16 cellular contexts compared by ENCODE assay signal in the genomic region with DNA sequence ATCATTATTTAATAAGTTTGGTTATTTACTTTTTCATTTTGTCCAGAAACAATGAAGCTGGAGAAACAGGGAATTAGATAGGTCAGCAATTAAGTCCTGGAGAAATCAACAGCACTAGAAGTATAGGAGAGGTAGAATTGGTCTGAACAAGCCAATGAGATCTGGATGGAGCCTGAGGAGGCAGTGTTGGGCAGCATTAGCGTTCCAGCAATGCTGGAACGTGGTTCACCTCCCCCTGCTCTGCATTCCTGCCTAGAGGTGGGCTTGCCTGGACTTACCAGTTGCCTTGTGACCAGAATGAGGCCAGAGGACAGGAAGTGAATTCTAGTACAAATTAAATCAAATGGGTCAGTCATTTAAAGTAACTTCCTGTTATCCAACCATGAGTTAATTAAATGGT. TPM values are rescaled to one million over a fixed set of nuclear protein-coding genes. Genes with fewer than 3 reads are reported as not detected.
A peak's percentile ranks its signal among the peaks of the same experiment; 100 is the strongest.
DNase-seq lines count a peak whose midpoint lies in the region; ATAC-seq, FAIRE-seq and TF ChIP-seq lines count a peak whose summit lies in the region.
"Had no signal": no experiment of that assay in that cellular context is flagged by ENCODE, and none has a peak within 500 bp of the region (broad histone marks: within the 10 kb centered on the region; RNA-seq: fewer than 3 reads in every experiment).

No MANE protein-coding gene starts in this region.

- H3K4me3 ChIP-seq in keratinocyte (ENCODE audit: control insufficient read depth in 2 of 3, extremely low read depth in 1 of 3, insufficient read depth in 2 of 3, low read depth in 1 of 3, low read length in 3 of 3) (no peak overlapping the region), A673 (ENCODE audit: low read depth, low read length, poor library complexity, severe bottlenecking) (no peak overlapping the region)
- H3K4me3 ChIP-seq: BLaER1, transverse colon had no signal

- H2BK120ac ChIP-seq in H9 (ENCODE audit: low read depth, low read length, poor library complexity, severe bottlenecking), result no peak overlapping the region

- POLR2A ChIA-PET in A673 (lab: Charles Lee; ENCODE audit: low non-redundant PET), result no interaction called here

- no peak overlapping the region for H3K27ac Mint-ChIP-seq in H9
- H3K27ac Mint-ChIP-seq: activated CD8-positive, alpha-beta T cell treated with anti-CD3 and anti-CD28 coated beads, Interleukin-2, amount 10 ng/mL, durations not matched to agents 7 days and 5 days had no signal

- H3K27me3 Mint-ChIP-seq in H9 (ENCODE audit: low read depth), result peaks cover 18% of the 10 kb centered on the region

- no peaks in the 10 kb centered on the region for H3K9me3 ChIP-seq in H9 (ENCODE audit: control insufficient read depth, low read depth, low read length)
- no peaks in the 10 kb centered on the region for H3K9me3 ChIP-seq in keratinocyte (ENCODE audit: control insufficient read depth, low read depth, low read length)
- no peaks in the 10 kb centered on the region for H3K9me3 ChIP-seq in A673 (ENCODE audit: low read depth, low read length, poor library complexity, severe bottlenecking)
- H3K9me3 ChIP-seq: BLaER1, transverse colon had no signal

- no peak overlapping the region for H3K14ac ChIP-seq in H9 (ENCODE audit: insufficient read depth, low read length)

- no peak overlapping the region for H3K56ac ChIP-seq in H9 (ENCODE audit: insufficient read length, low read depth, low read length)

- no peak overlapping the region for H3K18ac ChIP-seq in H9 (ENCODE audit: insufficient read length, low read depth, low read length)

- WGBS in H9 (ENCODE audit: extremely low coverage, insufficient read length, low lambda C conversion rate), result no CpG with 5 or more reads among the region's 2 CpGs

- H4K20me1 ChIP-seq in H9 (ENCODE audit: control insufficient read depth, insufficient read depth, insufficient read length) (no peaks in the 10 kb centered on the region), keratinocyte (ENCODE audit: control insufficient read depth, extremely low read depth, insufficient read depth, low read length) (no peaks in the 10 kb centered on the region)
- H4K20me1 ChIP-seq: BLaER1 had no signal

- no peaks in the 10 kb centered on the region for H3K9me3 Mint-ChIP-seq in H9
- H3K9me3 Mint-ChIP-seq: IgD-negative memory B cell had no signal

- dilution Hi-C loops in keratinocyte (cut with MboI; ENCODE audit: extremely low pct_ligation_motif_present, low sequenced_read_pairs), result no loop called here

- no peak overlapping the region for H4K91ac ChIP-seq in H9 (ENCODE audit: insufficient read length, low read depth, low read length)

- peak; percentile 73 for FAIRE-seq in keratinocyte (lab: Jason Lieb, UNC)

- H3K4me2 ChIP-seq in H9 (ENCODE audit: insufficient read depth, insufficient read length, low read length) (no peak overlapping the region), keratinocyte (ENCODE audit: control insufficient read depth, extremely low read depth, insufficient read depth, low read depth, low read length) (peak overlapping the region; percentile 31)
- H3K4me2 ChIP-seq: BLaER1 had no signal

- H3K27me3 ChIP-seq in H9 (ENCODE audit: insufficient read depth, low read length), result no peaks in the 10 kb centered on the region
- no peaks in the 10 kb centered on the region for H3K27me3 ChIP-seq in keratinocyte (ENCODE audit: control insufficient read depth, extremely low read depth, insufficient read depth, low read length)
- no peaks in the 10 kb centered on the region for H3K27me3 ChIP-seq in A673 (replicated peaks; ENCODE audit: insufficient read depth, low read depth, low read length, poor library complexity)
- H3K27me3 ChIP-seq: BLaER1 had no signal

- H3K79me2 ChIP-seq in H9 (ENCODE audit: insufficient read depth, low read length), result no peaks in the 10 kb centered on the region
- no peaks in the 10 kb centered on the region for H3K79me2 ChIP-seq in keratinocyte (ENCODE audit: control insufficient read depth, insufficient read depth, low read length)

- H2BK20ac ChIP-seq in H9 (ENCODE audit: low read depth, low read length, poor library complexity, severe bottlenecking), result no peak overlapping the region

- no peaks in the 10 kb centered on the region for H3K36me3 Mint-ChIP-seq in H9 (ENCODE audit: insufficient read depth in 1 of 3, low read depth in 3 of 3)

- H2BK5ac ChIP-seq in H9 (ENCODE audit: insufficient read length, low read length), result no peak overlapping the region

- intact Hi-C loops in posterior cingulate gyrus (cut with DNase I) (no loop called here), Right ventricle myocardium inferior (cut with DNase I) (no loop called here), A673 (cut with micrococcal nuclease; ENCODE audit: unreplicated experiment) (no loop called here)

- H3K4me1 ChIP-seq in H9 (ENCODE audit: insufficient read depth, low read length), result no peaks in the 10 kb centered on the region
- H3K4me1 ChIP-seq in keratinocyte (ENCODE audit: control insufficient read depth, extremely low read depth, insufficient read depth, low read length), result peaks cover 60% of the 10 kb centered on the region
- H3K4me1 ChIP-seq in A673 (ENCODE audit: insufficient read depth, low read length, poor library complexity, severe bottlenecking), result no peaks in the 10 kb centered on the region
- H3K4me1 ChIP-seq: BLaER1 had no signal

- H3K79me1 ChIP-seq in H9 (ENCODE audit: insufficient read depth, low read depth, low read length, poor library complexity, severe bottlenecking), result no peaks in the 10 kb centered on the region

- H3K4me3 Mint-ChIP-seq in H9, result no peak overlapping the region
- H3K4me3 Mint-ChIP-seq: activated CD8-positive, alpha-beta T cell treated with anti-CD3 and anti-CD28 coated beads, Interleukin-2, amount 10 ng/mL, durations not matched to agents 7 days and 5 days had no signal

- H2AFZ ChIP-seq in H9 (ENCODE audit: low read length) (no peak overlapping the region), keratinocyte (ENCODE audit: control insufficient read depth, low read length) (peak overlapping the region; percentile 36)

- no peak overlapping the region for H4K5ac ChIP-seq in H9 (ENCODE audit: insufficient read length, low read depth, low read length)

- peak; percentile 53 for TF ChIP-seq CTCF in H9 (conservative IDR thresholded peaks at IDR 0.05)
- peak; percentile 33 to 61 (median 41) for TF ChIP-seq CTCF in keratinocyte (optimal IDR thresholded peaks at IDR 0.05 in 1 of 3, IDR thresholded peaks at IDR 0.05 in 1 of 3, conservative IDR thresholded peaks at IDR 0.05 in 1 of 3; ENCODE audit: extremely low read depth in 1 of 3, insufficient read depth in 2 of 3, low read length in 3 of 3)
- no peak for TF ChIP-seq CTCF in A673 (conservative IDR thresholded peaks at IDR 0.05; ENCODE audit: low read depth, low read length)

- H3T11ph ChIP-seq in H9 (ENCODE audit: low read length), result no peak overlapping the region

- H3K9ac ChIP-seq in H9 (ENCODE audit: extremely low read depth, insufficient read length, low read length) (no peak overlapping the region), keratinocyte (ENCODE audit: control insufficient read depth, extremely low read depth, insufficient read depth, low read length) (no peak overlapping the region)
- H3K9ac ChIP-seq: BLaER1 had no signal

- H2AK5ac ChIP-seq in H9 (ENCODE audit: insufficient read length, low read length), result no peak overlapping the region

- in situ Hi-C loops in Caki2 (cut with HindIII; ENCODE audit: low pct_unique_long_range_greater_than_20kb, low sequenced_read_pairs), result no loop called here

- no peak overlapping the region for H3K4ac ChIP-seq in H9 (ENCODE audit: low read depth, low read length)

- H3K27ac ChIP-seq in H9 (ENCODE audit: insufficient read length, low read depth, low read length) (no peak overlapping the region), keratinocyte (ENCODE audit: control insufficient read depth, insufficient read depth, low read length) (peak overlapping the region; percentile 27), A673 (ENCODE audit: low read depth, low read length, poor library complexity, severe bottlenecking) (no peak overlapping the region)
- H3K27ac ChIP-seq: BLaER1, transverse colon had no signal

- peaks cover 15 to 18% of the 10 kb centered on the region in 2 experiments for H3K4me1 Mint-ChIP-seq in H9

- no peak overlapping the region for H3K23ac ChIP-seq in H9 (ENCODE audit: insufficient read length, low read depth, low read length)

- CTCF ChIA-PET in A673 (lab: Charles Lee), result no interaction called here

- peaks cover 0 to 1% of the 10 kb centered on the region in 2 experiments for H3K36me3 ChIP-seq in keratinocyte (ENCODE audit: control insufficient read depth in 2 of 2, extremely low read depth in 1 of 2, insufficient read depth in 2 of 2, low read length in 2 of 2)
- no peaks in the 10 kb centered on the region for H3K36me3 ChIP-seq in A673 (ENCODE audit: insufficient read depth, low read length, poor library complexity, severe bottlenecking)
- H3K36me3 ChIP-seq: BLaER1, transverse colon had no signal

- H2BK12ac ChIP-seq in H9 (ENCODE audit: insufficient read length, low read depth, low read length), result no peak overlapping the region

- peaks cover 3% of the 10 kb centered on the region for H3K23me2 ChIP-seq in H9 (ENCODE audit: insufficient read length, low read depth, low read length, poor library complexity, severe bottlenecking)

- H3K9me1 ChIP-seq in keratinocyte (ENCODE audit: control insufficient read depth, extremely low read depth, insufficient read depth, low read length), result no peaks in the 10 kb centered on the region

- BruUV-seq in A673 (replicated peaks; lab: Mats Ljungman, UMichigan), result no TSS peak

- no peak overlapping the region for H4K8ac ChIP-seq in H9 (replicated peaks; ENCODE audit: insufficient read length, low read depth, low read length)

- DNase-seq in Caki2 (ENCODE audit: low read depth) (peak; percentile 21), H9 (peak; percentile 83), astrocyte of the hippocampus (ENCODE audit: low read depth, low spot score) (peak; percentile 14), keratinocyte (ENCODE audit: low read depth, low spot score) (no peak), NK-92 (lab: John Stamatoyannopoulos, UW; ENCODE audit: unreplicated experiment) (no peak), posterior cingulate gyrus (no peak), Right ventricle myocardium inferior (ENCODE audit: missing footprints) (no peak), A673 (ENCODE audit: low spot score) (no peak)
- DNase-seq: activated CD8-positive, alpha-beta T cell treated with anti-CD3 and anti-CD28 coated beads, Interleukin-2, amount 10 ng/mL, durations not matched to agents 7 days and 5 days; NK-92 treated with Interleukin-12 subunit alpha and Interleukin-12 subunit beta, amount 100 ng/mL, for 24 hours; stimulated activated CD4-positive, alpha-beta T cell treated with anti-CD3 and anti-CD28 coated beads, Interleukin-1b, Interleukin-23, amount 100 ng/mL, for 48 hours; transverse colon had no signal

- no peak overlapping the region for H2BK15ac ChIP-seq in H9 (ENCODE audit: low read depth, low read length)

- no peak for ATAC-seq in Right ventricle myocardium inferior
- ATAC-seq: activated CD8-positive, alpha-beta T cell treated with anti-CD3 and anti-CD28 coated beads, Interleukin-2, amount 10 ng/mL, durations not matched to agents 7 days and 5 days had no signal

RNA-seq across cellular contexts. Expression of a gene that starts 4.6 kb away (rescaled TPM):
- total RNA-seq in Caki2 (2014; rRNA removed; shearing (Covaris generic); ENCODE audit: low replicate concordance), result 0.52 and 1.0 TPM in 2 replicates
- total RNA-seq in H9 (2021) (0.15 and 0.22 TPM in 2 replicates), Right ventricle myocardium inferior (not detected), A673 (2021) (not detected in 2 replicates)
- polyA plus RNA-seq in keratinocyte, result 3.6 to 6.5 TPM (median 4.4 TPM) in 3 replicates
- 5.2 TPM for polyA plus RNA-seq in keratinocyte (2011; ENCODE audit: low read depth)
- 4.5 and 8.3 TPM in 2 replicates for polyA plus RNA-seq in keratinocyte (2011; cell fraction: cytosol; rRNA removed)
- polyA plus RNA-seq in keratinocyte (2011; cell fraction: nucleus; rRNA removed), result 10.1 and 11.4 TPM in 2 replicates
- polyA plus RNA-seq in keratinocyte (2012; ENCODE audit: low replicate concordance), result 3.5 and 3.6 TPM in 2 replicates
- 2.8 to 3.6 TPM (median 3.4 TPM) in 3 replicates for polyA minus RNA-seq in keratinocyte
- 5.8 TPM for polyA minus RNA-seq in keratinocyte (2011; cell fraction: cytosol; rRNA and poly(A)+ RNA removed)
- 7.7 and 16.1 TPM in 2 replicates for polyA minus RNA-seq in keratinocyte (2011; cell fraction: nucleus; rRNA and poly(A)+ RNA removed)
- total RNA-seq: activated CD8-positive, alpha-beta T cell treated with anti-CD3 and anti-CD28 coated beads, Interleukin-2, amount 10 ng/mL, durations not matched to agents 7 days and 5 days; dermis microvascular lymphatic vessel endothelial cell; posterior vena cava had no signal

Comparison
In these comparisons a context has a peak if more than half of its experiments do, and no peak if none do; other contexts are left out.
1. DNase-seq: peak in Caki2 (single experiment), H9 (single experiment) and astrocyte of the hippocampus (single experiment); none in keratinocyte (single experiment), NK-92 (single experiment), posterior cingulate gyrus (0 of 10), Right ventricle myocardium inferior (single experiment) and A673 (single experiment).